Comparison of ENCODE assay signal across 8 cellular contexts in genomic region chr3:57864853-57865252, GRCh38.
DNase-seq lines count a peak whose midpoint lies in the region; ATAC-seq and TF ChIP-seq lines count a peak whose summit lies in the region.
"Had no signal": no experiment of that assay in that cellular context is flagged by ENCODE, and none has a peak within 500 bp of the region (broad histone marks: within the 10 kb centered on the region; RNA-seq: fewer than 3 reads in every experiment).

No MANE protein-coding gene starts in this region.

- CTCF ChIA-PET in activated CD4-positive, alpha-beta memory T cell treated with anti-CD3 and anti-CD28 coated beads, Interleukin-2, amount 10 ng/mL, durations not matched to agents 7 days and 5 days (lab: Charles Lee), result interaction anchor here (0.6 to 1.1 kb wide), 5 partner anchors 10 to 467 kb away, joined by 3 read pairs; partner anchors contain the start of gene FLNB

- H3K4me1 Mint-ChIP-seq in activated CD4-positive, alpha-beta memory T cell treated with anti-CD3 and anti-CD28 coated beads, Interleukin-2, amount 10 ng/mL, durations not matched to agents 7 days and 5 days, result no peaks in the 10 kb centered on the region

- peak; percentile 48 for TF ChIP-seq CTCF in smooth muscle cell (IDR thresholded peaks at IDR 0.05; ENCODE audit: borderline replicate concordance, insufficient read depth, poor library complexity, severe bottlenecking)

- H3K27me3 ChIP-seq in smooth muscle cell (ENCODE audit: low read depth), result no peaks in the 10 kb centered on the region

- H3K4me3 ChIP-seq in smooth muscle cell, result no peak overlapping the region

- H3K4me1 ChIP-seq in smooth muscle cell (ENCODE audit: low read depth), result no peaks in the 10 kb centered on the region

- intact Hi-C loops in posterior vena cava (cut with DNase I), result no loop called here

- no peak overlapping the region for H2AFZ ChIP-seq in smooth muscle cell (ENCODE audit: low read depth)

- peaks cover 33% of the 10 kb centered on the region for H3K36me3 Mint-ChIP-seq in activated CD4-positive, alpha-beta memory T cell treated with anti-CD3 and anti-CD28 coated beads, Interleukin-2, amount 10 ng/mL, durations not matched to agents 7 days and 5 days (ENCODE audit: low read depth)

- no peak for ATAC-seq in GM21529 (IDR thresholded peaks at IDR 0.05; ENCODE audit: unreplicated experiment)

- no peak overlapping the region for H3K9ac ChIP-seq in smooth muscle cell (ENCODE audit: low read depth)

- no peaks in the 10 kb centered on the region for H3K27me3 Mint-ChIP-seq in activated CD4-positive, alpha-beta memory T cell treated with anti-CD3 and anti-CD28 coated beads, Interleukin-2, amount 10 ng/mL, durations not matched to agents 7 days and 5 days

- no peaks in the 10 kb centered on the region for H3K9me3 ChIP-seq in smooth muscle cell (replicated peaks; ENCODE audit: low read depth)

- POLR2A ChIA-PET in activated CD4-positive, alpha-beta memory T cell treated with anti-CD3 and anti-CD28 coated beads, Interleukin-2, amount 10 ng/mL, durations not matched to agents 7 days and 5 days (lab: Charles Lee), result interaction anchor here (1.2 kb wide), 1 partner anchor 22 kb away, joined by 3 read pairs; no protein-coding TSS in a partner anchor

- H3K36me3 ChIP-seq in smooth muscle cell (ENCODE audit: low read depth), result peaks cover 2% of the 10 kb centered on the region

- WGBS in smooth muscle cell (ENCODE audit: low lambda C conversion rate), result 39% methylated on average over 1 of the region's 1 CpG

- no peaks in the 10 kb centered on the region for H3K9me3 Mint-ChIP-seq in activated CD4-positive, alpha-beta memory T cell treated with anti-CD3 and anti-CD28 coated beads, Interleukin-2, amount 10 ng/mL, durations not matched to agents 7 days and 5 days
- H3K9me3 Mint-ChIP-seq: activated T-helper 2 cell treated with anti-CD3 and anti-CD28 coated beads, Interferon-gamma antibody, Interleukin-2, Interleukin-4, amounts not matched to agents 10 μg/mL and 5 μg/mL and 100 μg/mL, durations not matched to agents 14 hours and 24 hours and 36 hours had no signal

- no peaks in the 10 kb centered on the region for H4K20me1 ChIP-seq in smooth muscle cell (ENCODE audit: low read depth)

- no peak overlapping the region for H3K4me2 ChIP-seq in smooth muscle cell

- no peaks in the 10 kb centered on the region for H3K79me2 ChIP-seq in smooth muscle cell (ENCODE audit: low read depth)

- DNase-seq in HCEC 1CT, result peak; percentile 23
- DNase-seq in SK-MEL-5 (ENCODE audit: low read depth, low spot score), result peak; percentile 24
- DNase-seq in fibroblast of the conjunctiva (ENCODE audit: low read depth), result peak; percentile 16
- no peak for DNase-seq in smooth muscle cell (lab: John Stamatoyannopoulos, UW; ENCODE audit: unreplicated experiment)
- no peak for DNase-seq in activated CD4-positive, alpha-beta memory T cell treated with anti-CD3 and anti-CD28 coated beads, Interleukin-2, amount 10 ng/mL, durations not matched to agents 7 days and 5 days
- DNase-seq in posterior vena cava (ENCODE audit: low spot score), result no peak

- H3F3A ChIP-seq in smooth muscle cell (ENCODE audit: low read depth), result no peaks in the 10 kb centered on the region

- no peak overlapping the region for H3K4me3 Mint-ChIP-seq in activated CD4-positive, alpha-beta memory T cell treated with anti-CD3 and anti-CD28 coated beads, Interleukin-2, amount 10 ng/mL, durations not matched to agents 7 days and 5 days

- in situ Hi-C loops in SK-MEL-5 (cut with HindIII; ENCODE audit: low pct_unique_long_range_greater_than_20kb, low sequenced_read_pairs), result no loop called here

- no peak overlapping the region for H3K27ac ChIP-seq in smooth muscle cell (ENCODE audit: low read depth)

- no peak overlapping the region for H3K27ac Mint-ChIP-seq in activated CD4-positive, alpha-beta memory T cell treated with anti-CD3 and anti-CD28 coated beads, Interleukin-2, amount 10 ng/mL, durations not matched to agents 7 days and 5 days
- H3K27ac Mint-ChIP-seq: activated T-helper 2 cell treated with anti-CD3 and anti-CD28 coated beads, Interferon-gamma antibody, Interleukin-2, Interleukin-4, amounts not matched to agents 10 μg/mL and 5 μg/mL and 100 μg/mL, durations not matched to agents 14 hours and 24 hours and 36 hours had no signal

Comparison
In these comparisons a context has a peak if more than half of its experiments do, and no peak if none do; other contexts are left out.
1. DNase-seq: peak in HCEC 1CT (single experiment), SK-MEL-5 (single experiment) and fibroblast of the conjunctiva (single experiment); none in smooth muscle cell (single experiment), activated CD4-positive, alpha-beta memory T cell treated with anti-CD3 and anti-CD28 coated beads, Interleukin-2, amount 10 ng/mL, durations not matched to agents 7 days and 5 days (single experiment) and posterior vena cava (single experiment).